ENCODE assay signal across 25 cellular contexts in genomic region chr7:106177738-106178592, GRCh38.
DNase-seq lines count a peak whose midpoint lies in the region; ATAC-seq, FAIRE-seq and TF ChIP-seq lines count a peak whose summit lies in the region.
"Had no signal": no experiment of that assay in that cellular context is flagged by ENCODE, and none has a peak within 500 bp of the region (broad histone marks: within the 10 kb centered on the region; RNA-seq: fewer than 3 reads in every experiment).

No MANE protein-coding gene starts in this region.

- H3K4me2 ChIP-seq in HepG2 (ENCODE audit: low read depth, low read length) (no peak overlapping the region), H1 (ENCODE audit: insufficient read depth in 1 of 2, low read depth in 2 of 2, low read length in 2 of 2) (no peak overlapping the region)
- H3K4me2 ChIP-seq: KMS-11 had no signal

- H3K27ac Mint-ChIP-seq in naive B cell = peak overlapping the region in 4 of 6 donors; percentile 13 to 87 (median 61)
- H3K27ac Mint-ChIP-seq: CD4-positive, alpha-beta T cell; immature natural killer cell; nephron progenitor cell had no signal

- peaks cover 7 to 23% (median 11%) of the 10 kb centered on the region in 3 donors for H3K27me3 Mint-ChIP-seq in naive B cell

- ATAC-seq in HepG2 (no peak), naive B cell (ENCODE audit: low read depth in 2 of 2) (peak; percentile 16 to 38), upper lobe of right lung (no peak), HG03039 (IDR thresholded peaks at IDR 0.05; ENCODE audit: unreplicated experiment) (no peak)

- BruUV-seq in HepG2 (replicated peaks; lab: Mats Ljungman, UMichigan) = no TSS peak

- no peak overlapping the region for H3K18ac ChIP-seq in H1 (ENCODE audit: extremely low read depth, low read length)

- CTCF ChIA-PET in HepG2 (lab: Yijun Ruan, JAX; ENCODE audit: low intra/inter-chr PET ratio, low total read pairs) = interaction anchor here (1.0 to 4.7 kb wide), 2 partner anchors 282 to 285 kb away, joined by 3 to 65 read pairs; no protein-coding TSS in a partner anchor
- CTCF ChIA-PET in H1 (lab: Charles Lee; ENCODE audit: partially characterized antibody) = interaction anchor here (0.5 to 3.4 kb wide), 20 partner anchors 9 to 555 kb away, joined by 3 to 14 read pairs (median 4); partner anchors contain the start of gene NAMPT

- H2BK15ac ChIP-seq in H1 (ENCODE audit: low read length) = 0 out of 2 replicates have a peak overlapping the region, but pooled peaks have one; percentile 36

- DNase-seq in HepG2 (ENCODE audit: low spot score) = no peak
- no peak for DNase-seq in H1 (ENCODE audit: low read depth in 1 of 2, low spot score in 2 of 2)
- DNase-seq in naive B cell = no peak
- DNase-seq in upper lobe of right lung = no peak
- DNase-seq in GDM1 (lab: John Stamatoyannopoulos, UW) = no peak
- DNase-seq in GM10266 (ENCODE audit: extremely low spot score) = no peak
- DNase-seq: activated CD8-positive, alpha-beta memory T cell treated with anti-CD3 and anti-CD28 coated beads for 24 hours; CD4-positive, alpha-beta T cell; effector CD4-positive, alpha-beta T cell; esophagus squamous epithelium; head of caudate nucleus; immature natural killer cell; NCI-H1105; NCI-H2171; nephron progenitor cell; stimulated activated naive CD4-positive, alpha-beta T cell; T-helper 9 cell had no signal

- H3K36me3 ChIP-seq in liver (ENCODE audit: control insufficient read depth in 4 of 4, insufficient read depth in 3 of 4, low read depth in 1 of 4, low read length in 3 of 4) = no peaks in the 10 kb centered on the region
- H3K36me3 ChIP-seq in HepG2 (replicated peaks in 1 of 2; ENCODE audit: control insufficient read depth in 1 of 2, insufficient read depth in 2 of 2, low read length in 2 of 2) = no peaks in the 10 kb centered on the region
- H3K36me3 ChIP-seq in H1 (ENCODE audit: control insufficient read depth in 2 of 4, insufficient read depth in 4 of 4, low read length in 3 of 4) = no peaks in the 10 kb centered on the region
- H3K36me3 ChIP-seq in upper lobe of right lung = no peaks in the 10 kb centered on the region
- H3K36me3 ChIP-seq: cardiac muscle cell, esophagus squamous epithelium had no signal

- H2AFZ ChIP-seq in HepG2 (ENCODE audit: low read length) = no peak overlapping the region
- 0 out of 2 replicates have a peak overlapping the region, but pooled peaks have one; percentile 0 for H2AFZ ChIP-seq in H1 (ENCODE audit: low read length)

- no peak overlapping the region for H3K4me3 Mint-ChIP-seq in naive B cell
- H3K4me3 Mint-ChIP-seq: CD4-positive, alpha-beta T cell; immature natural killer cell; nephron progenitor cell had no signal

- H3K9me3 ChIP-seq in liver (ENCODE audit: control insufficient read depth in 4 of 4, low read length in 3 of 4) (no peaks in the 10 kb centered on the region), HepG2 (ENCODE audit: low read length) (no peaks in the 10 kb centered on the region), H1 (ENCODE audit: insufficient read depth in 2 of 2, low read depth in 1 of 2, low read length in 1 of 2) (no peaks in the 10 kb centered on the region), upper lobe of right lung (no peaks in the 10 kb centered on the region)
- H3K9me3 ChIP-seq: esophagus squamous epithelium had no signal

- peak overlapping the region in 1 of 3 donors; percentile 6 for H3K4me3 ChIP-seq in liver (ENCODE audit: low read depth in 1 of 3, low read length in 3 of 3)
- no peak overlapping the region for H3K4me3 ChIP-seq in HepG2 (replicated peaks in 1 of 3; ENCODE audit: insufficient read depth in 1 of 3, low read depth in 2 of 3, low read length in 3 of 3)
- no peak overlapping the region for H3K4me3 ChIP-seq in H1 (ENCODE audit: extremely low read depth in 1 of 4, insufficient read depth in 2 of 4, low read depth in 3 of 4, low read length in 4 of 4)
- H3K4me3 ChIP-seq in upper lobe of right lung = no peak overlapping the region
- H3K4me3 ChIP-seq: cardiac muscle cell, esophagus squamous epithelium, GM23248, PC-9, SK-N-MC had no signal

- H3K4me1 Mint-ChIP-seq in naive B cell = peaks cover 0 to 10% (median 7%) of the 10 kb centered on the region in 3 donors
- H3K4me1 Mint-ChIP-seq: immature natural killer cell had no signal

- WGBS in liver = 68% methylated on average over 11 of the region's 11 CpGs
- WGBS in HepG2 (ENCODE audit: low lambda C conversion rate) = 27% methylated on average over 11 of the region's 11 CpGs
- WGBS in H1 (ENCODE audit: extremely low coverage in 1 of 2, insufficient coverage in 1 of 2, insufficient read length in 1 of 2, insufficient replicate concordance in 2 of 2, low coverage in 1 of 2, low lambda C conversion rate in 2 of 2, missing lambda C conversion rate in 1 of 2), 2 experiments = 89% methylated on average over 11 of the region's 11 CpGs; no CpG with 5 or more reads in 1 of the 2 experiments

- no peak overlapping the region for H3K4ac ChIP-seq in H1 (replicated peaks; ENCODE audit: insufficient read length, low read depth, low read length)

- TF ChIP-seq EP300 in HepG2 (IDR thresholded peaks at IDR 0.05; ENCODE audit: low read depth in 2 of 2, low read length in 2 of 2) = no peak
- no peak for TF ChIP-seq EP300 in HepG2 (CRISPR knock-in tag; IDR thresholded peaks at IDR 0.05; ENCODE audit: borderline replicate concordance)
- TF ChIP-seq EP300 in H1 (IDR thresholded peaks at IDR 0.05; ENCODE audit: borderline replicate concordance in 1 of 2, low read depth in 2 of 2, low read length in 2 of 2) = no peak

- no peaks in the 10 kb centered on the region for H3K9me3 Mint-ChIP-seq in naive B cell
- H3K9me3 Mint-ChIP-seq: CD4-positive, alpha-beta T cell; immature natural killer cell had no signal

- no peak overlapping the region for H4K8ac ChIP-seq in H1 (ENCODE audit: extremely low read depth, insufficient read depth, low read length)

- peaks cover 16 to 57% (median 33%) of the 10 kb centered on the region in 4 donors for H3K4me1 ChIP-seq in liver (ENCODE audit: control insufficient read depth in 4 of 4, insufficient read depth in 4 of 4, low read length in 3 of 4)
- H3K4me1 ChIP-seq in HepG2 (ENCODE audit: insufficient read depth, low read length) = no peaks in the 10 kb centered on the region
- peaks cover 0 to 5% (median 1%) of the 10 kb centered on the region in 4 experiments; a peak in 2 of 7 replicates for H3K4me1 ChIP-seq in H1 (replicated peaks in 1 of 4; ENCODE audit: control insufficient read depth in 3 of 4, insufficient read depth in 4 of 4, low read length in 3 of 4)
- peaks cover 18% of the 10 kb centered on the region for H3K4me1 ChIP-seq in upper lobe of right lung

- H3K56ac ChIP-seq in H1 (replicated peaks; ENCODE audit: insufficient read length, low read depth, low read length) = no peak overlapping the region

- no peak overlapping the region for H2AK5ac ChIP-seq in H1 (ENCODE audit: low read depth, low read length)

- H3K27me3 ChIP-seq in liver (ENCODE audit: control insufficient read depth in 4 of 4, insufficient read depth in 4 of 4, low read length in 3 of 4) (no peaks in the 10 kb centered on the region), HepG2 (ENCODE audit: control insufficient read depth in 1 of 2, insufficient read depth in 2 of 2, low read length in 2 of 2) (peaks cover 0 to 21% of the 10 kb centered on the region in 2 experiments; a peak in 4 of 5 replicates), H1 (replicated peaks in 1 of 4; ENCODE audit: control insufficient read depth in 3 of 4, extremely low read depth in 1 of 4, insufficient read depth in 3 of 4, low read length in 3 of 4) (no peaks in the 10 kb centered on the region), upper lobe of right lung (no peaks in the 10 kb centered on the region)
- H3K27me3 ChIP-seq: cardiac muscle cell had no signal

- H4K91ac ChIP-seq in H1 (replicated peaks; ENCODE audit: insufficient read length, low read length) = no peak overlapping the region

- intact Hi-C loops in HepG2 (cut with micrococcal nuclease; ENCODE audit: unreplicated experiment) = loop anchor here (2.0 kb wide), 1 partner anchor 559 kb away; no protein-coding TSS in a partner anchor
- intact Hi-C loops in upper lobe of right lung (cut with DNase I) = loop anchor here (5.0 kb wide), 1 partner anchor 284 kb away; no protein-coding TSS in a partner anchor

- no peaks in the 10 kb centered on the region for H3K36me3 Mint-ChIP-seq in naive B cell
- H3K36me3 Mint-ChIP-seq: immature natural killer cell had no signal

- no peak overlapping the region for H3K9ac ChIP-seq in liver (ENCODE audit: low read depth in 1 of 2, low read length in 2 of 2)
- no peak overlapping the region for H3K9ac ChIP-seq in HepG2 (ENCODE audit: insufficient read depth, low read depth, low read length)
- H3K9ac ChIP-seq in H1 (replicated peaks in 1 of 4; ENCODE audit: extremely low read depth in 1 of 4, low read depth in 3 of 4, low read length in 3 of 4) = no peak overlapping the region
- H3K9ac ChIP-seq: GM23248, KMS-11 had no signal

- POLR2A ChIA-PET in HepG2 (lab: Yijun Ruan, JAX) (no interaction called here), H1 (lab: Charles Lee; ENCODE audit: partially characterized antibody) (no interaction called here)

- H3K27ac ChIP-seq in liver (ENCODE audit: low read depth in 1 of 2, low read length in 2 of 2) (peak overlapping the region; percentile 79 to 85), HepG2 (ENCODE audit: extremely low read length, insufficient read depth, low read length) (no peak overlapping the region), H1 (ENCODE audit: low read depth, low read length) (no peak overlapping the region), upper lobe of right lung (peak overlapping the region; percentile 28)
- H3K27ac ChIP-seq: cardiac muscle cell, GM23248, KMS-11, PC-9, SK-N-MC had no signal

- no peaks in the 10 kb centered on the region for H3K23me2 ChIP-seq in H1 (ENCODE audit: low read depth, low read length)

- H4K20me1 ChIP-seq in HepG2 (ENCODE audit: insufficient read depth, low read length) (no peaks in the 10 kb centered on the region), H1 (replicated peaks in 1 of 2; ENCODE audit: control insufficient read depth in 1 of 2, insufficient read depth in 2 of 2, low read length in 2 of 2) (no peaks in the 10 kb centered on the region)

- H3K23ac ChIP-seq in H1 (ENCODE audit: insufficient read length) = no peak overlapping the region

- H2BK5ac ChIP-seq in H1 (ENCODE audit: low read depth, low read length) = no peak overlapping the region

- in situ Hi-C loops in HepG2 (cut with HindIII; ENCODE audit: extremely low pct_ligation_motif_present, low pct_unique_long_range_greater_than_20kb) = loop anchor here (5.0 kb wide), 3 partner anchors 189 to 554 kb away; no protein-coding TSS in a partner anchor

- H3K79me2 ChIP-seq in HepG2 (ENCODE audit: insufficient read depth, low read length) (no peaks in the 10 kb centered on the region), H1 (ENCODE audit: control insufficient read depth in 1 of 2, insufficient read depth in 2 of 2, low read length in 2 of 2) (no peaks in the 10 kb centered on the region)

- TF ChIP-seq RAD21 in liver (IDR thresholded peaks at IDR 0.05) = peak in 1 of 2 donors; percentile 34
- no peak for TF ChIP-seq RAD21 in HepG2 (CRISPR knock-in tag; IDR thresholded peaks at IDR 0.05)
- TF ChIP-seq RAD21 in H1 (IDR thresholded peaks at IDR 0.05 in 1 of 2, conservative IDR thresholded peaks at IDR 0.05 in 1 of 2; ENCODE audit: low read depth in 2 of 2, low read length in 2 of 2) = no peak

- FAIRE-seq in HepG2 (lab: Jason Lieb, UNC) (no peak), H1 (lab: Jason Lieb, UNC) (no peak)
- FAIRE-seq: GM18507 had no signal

- no peak overlapping the region for H4K5ac ChIP-seq in H1 (ENCODE audit: insufficient read length, low read depth, low read length)

- no peak overlapping the region for H2BK120ac ChIP-seq in H1 (replicated peaks; ENCODE audit: low read depth, low read length)

- 0 out of 2 replicates have a peak overlapping the region, but pooled peaks have one; percentile 30 for H2BK12ac ChIP-seq in H1 (ENCODE audit: low read depth, low read length)

- 0 out of 2 replicates have a peak overlapping the region, but pooled peaks have one; percentile 23 for H2BK20ac ChIP-seq in H1 (ENCODE audit: low read length)

- no peak overlapping the region for H3K14ac ChIP-seq in H1 (ENCODE audit: insufficient read length)

- TF ChIP-seq CTCF in liver (IDR thresholded peaks at IDR 0.05; ENCODE audit: low read depth, low read length, missing input control) (no peak), HepG2 (CRISPR knock-in tag; IDR thresholded peaks at IDR 0.05) (no peak), H1 (IDR thresholded peaks at IDR 0.05; ENCODE audit: control extremely low read depth in 1 of 3, insufficient read depth in 1 of 3, low read depth in 1 of 3, low read length in 3 of 3) (no peak), upper lobe of right lung (IDR thresholded peaks at IDR 0.05) (no peak), GM10266 (IDR thresholded peaks at IDR 0.05; ENCODE audit: control insufficient read depth, insufficient read depth, low read depth, missing control alignments) (no peak)

- TF ChIP-seq POLR2A in HepG2 (IDR thresholded peaks at IDR 0.05; ENCODE audit: insufficient read depth in 1 of 2, low read depth in 2 of 2, low read length in 2 of 2) (no peak), H1 (IDR thresholded peaks at IDR 0.05; ENCODE audit: control extremely low read depth in 1 of 2, low read depth in 2 of 2, low read length in 2 of 2) (no peak)

- no peaks in the 10 kb centered on the region for H3K79me1 ChIP-seq in H1 (ENCODE audit: low read depth, low read length)

Comparison
In these comparisons a context has a peak if more than half of its experiments do, and no peak if none do; other contexts are left out.
1. H3K27ac ChIP-seq: peak in liver (2 of 2) and upper lobe of right lung (single experiment); none in HepG2 (single experiment) and H1 (single experiment).
2. ATAC-seq: peak in naive B cell (2 of 2); none in HepG2 (single experiment), upper lobe of right lung (single experiment) and HG03039 (single experiment).